In genomic region chr10:25642736-25643135, GRCh38 we compare ENCODE assay signal across 5 cellular contexts.
"Had no signal": no experiment of that assay in that cellular context is flagged by ENCODE, and none has a peak within 500 bp of the region (broad histone marks: within the 10 kb centered on the region; RNA-seq: fewer than 3 reads in every experiment).

No MANE protein-coding gene starts in this region.

- H3K4me3 ChIP-seq: GM23248, HAP-1 had no signal

- H3K36me3 ChIP-seq: HAP-1 had no signal

- DNase-seq: GM23248, GOT3, HFFc6, KBM-7 had no signal
